19 cellular contexts compared by ENCODE assay signal in the genomic region with DNA sequence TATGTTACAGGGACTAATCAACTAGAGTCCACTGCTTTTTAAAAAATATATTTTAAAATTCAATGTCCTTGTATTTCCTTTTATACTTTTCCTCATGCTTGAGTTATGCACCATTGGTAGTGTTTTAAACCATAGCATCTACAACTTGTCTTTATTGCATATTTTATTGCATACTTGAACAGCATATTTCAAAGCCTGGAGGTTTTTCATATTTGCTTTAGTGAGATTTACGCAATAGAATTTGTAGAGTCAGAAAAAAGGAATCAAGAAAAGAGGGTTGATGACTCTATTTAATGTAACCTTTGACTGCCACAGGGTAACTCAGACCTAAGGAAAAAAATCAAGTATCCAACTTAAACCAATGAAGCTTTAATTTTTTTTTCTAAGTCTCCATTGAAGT.
"Had no signal": no experiment of that assay in that cellular context is flagged by ENCODE, and none has a peak within 500 bp of the region (broad histone marks: within the 10 kb centered on the region; RNA-seq: fewer than 3 reads in every experiment).

No MANE protein-coding gene starts in this region.

- ATAC-seq: Panc1, SK-N-SH treated with all-trans-retinoic acid at 6 μM for 48 hours had no signal

- DNase-seq: KBM-7, MV-4-11, NCI-H1048, NCI-H1105, NCI-H1417, NCI-H1436 treated with DMSO at 0.1 percent for 48 hours, NCI-H1694, NCI-H187 treated with DMSO at 0.1 percent for 48 hours, NCI-H2081, NCI-H2107, NCI-H226, NCI-H446, NCI-H510A, NCI-H524 treated with DMSO at 0.1 percent for 48 hours, NCI-H69, NCI-H774, SHP77 had no signal
